8 cellular contexts compared by ENCODE assay signal in genomic region chr10:5775705-5776104, GRCh38. TPM values are rescaled to one million over a fixed set of nuclear protein-coding genes. Genes with fewer than 3 reads are reported as not detected.
DNase-seq lines count a peak whose midpoint lies in the region; TF ChIP-seq lines count a peak whose summit lies in the region.

No MANE protein-coding gene starts in this region.

- in situ Hi-C loops in GM13976 (cut with MboI; ENCODE audit: low sequenced_read_pairs, unreplicated experiment): no loop called here

- no peak for TF ChIP-seq CTCF in GM13976 (IDR thresholded peaks at IDR 0.05; ENCODE audit: borderline replicate concordance, control extremely low read depth, extremely low read depth, insufficient read depth, missing control alignments)

- DNase-seq in GM13976 (ENCODE audit: low spot score) (peak; percentile 28), cardiac septum (ENCODE audit: low spot score) (peak; percentile 80), NCI-H2107 (lab: John Stamatoyannopoulos, UW) (no peak), NCI-H1930 (lab: John Stamatoyannopoulos, UW) (no peak), NCI-H82 (lab: John Stamatoyannopoulos, UW) (no peak), NCI-H2196 (lab: John Stamatoyannopoulos, UW; ENCODE audit: unreplicated experiment) (no peak)
- peak; percentile 79 for DNase-seq in activated CD8-positive, alpha-beta memory T cell treated with anti-CD3 and anti-CD28 coated beads, Interleukin-2, amount 50 U/mL, for 48 hours
- peak; percentile 53 to 62 for DNase-seq in stimulated activated CD4-positive, alpha-beta T cell treated with anti-CD3 and anti-CD28 coated beads, Interleukin-2, amount 100 ng/mL, for 48 hours

- intact Hi-C loops in cardiac septum (cut with DNase I): no loop called here

RNA-seq across cellular contexts. Expression of gene GDI2, which starts 37.5 kb away (rescaled TPM):
- 107 TPM for total RNA-seq in cardiac septum

Comparison
In these comparisons a context has a peak if more than half of its experiments do, and no peak if none do; other contexts are left out.
1. DNase-seq: peak in GM13976 (single experiment), activated CD8-positive, alpha-beta memory T cell treated with anti-CD3 and anti-CD28 coated beads, Interleukin-2, amount 50 U/mL, for 48 hours (single experiment), cardiac septum (single experiment) and stimulated activated CD4-positive, alpha-beta T cell treated with anti-CD3 and anti-CD28 coated beads, Interleukin-2, amount 100 ng/mL, for 48 hours (2 of 2); none in NCI-H2107 (single experiment), NCI-H1930 (0 of 2), NCI-H82 (single experiment) and NCI-H2196 (single experiment).